24 cellular contexts compared by ENCODE assay signal in the genomic region with DNA sequence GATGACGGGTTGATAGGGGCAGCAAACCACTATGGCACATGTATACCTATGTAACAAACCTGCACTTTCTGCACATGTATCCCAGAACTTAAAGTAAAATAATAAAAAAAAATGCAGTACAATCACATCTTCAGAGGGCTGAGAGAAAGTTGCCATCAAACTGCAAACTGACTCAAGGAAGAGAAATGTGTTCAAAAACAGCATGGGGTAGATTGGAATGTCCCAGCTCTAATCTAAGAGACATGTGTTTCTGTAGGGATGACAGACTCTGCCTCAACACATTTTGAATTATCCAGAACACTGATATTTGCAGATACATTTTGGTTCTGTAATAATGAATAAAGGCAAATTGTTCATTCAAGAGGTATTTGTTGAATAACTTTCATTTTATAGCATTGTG.
"Had no signal": no experiment of that assay in that cellular context is flagged by ENCODE, and none has a peak within 500 bp of the region (broad histone marks: within the 10 kb centered on the region; RNA-seq: fewer than 3 reads in every experiment).

No MANE protein-coding gene starts in this region.

- ATAC-seq: activated CD8-positive, alpha-beta T cell treated with anti-CD3 and anti-CD28 coated beads for 36 hours; effector memory CD8-positive, alpha-beta T cell; foreskin keratinocyte; left cardiac atrium; natural killer cell; psoas muscle; right cardiac atrium; upper lobe of right lung had no signal

- DNase-seq: activated CD4-positive, alpha-beta T cell treated with anti-CD3 and anti-CD28 coated beads for 48 hours; activated CD4-positive, CD25-positive, alpha-beta regulatory T cell; activated CD8-positive, alpha-beta T cell treated with anti-CD3 and anti-CD28 coated beads for 36 hours; activated naive CD4-positive, alpha-beta T cell treated with anti-CD3 and anti-CD28 coated beads for 36 hours; activated T-cell treated with anti-CD3 and anti-CD28 coated beads, Interleukin-2, amount 50 U/mL, for 1 hour; effector memory CD8-positive, alpha-beta T cell; esophagus squamous epithelium; foreskin keratinocyte; left cardiac atrium; natural killer cell; ovary; psoas muscle; right cardiac atrium; stimulated activated CD4-positive, alpha-beta T cell treated with anti-CD3 and anti-CD28 coated beads, Interleukin-15, amount 100 ng/mL, for 24 hours; stimulated activated CD4-positive, alpha-beta T cell treated with anti-CD3 and anti-CD28 coated beads, Interleukin-4, amount 100 ng/mL, for 1 hour; stomach; T-helper 9 cell; testis; upper lobe of right lung had no signal

- H3K9me3 ChIP-seq: ascending aorta, esophagus squamous epithelium, ovary, psoas muscle, stomach, testis, upper lobe of right lung had no signal

- H3K27ac Mint-ChIP-seq: activated CD8-positive, alpha-beta T cell treated with anti-CD3 and anti-CD28 coated beads for 36 hours; activated naive CD4-positive, alpha-beta T cell treated with anti-CD3 and anti-CD28 coated beads for 36 hours; effector memory CD8-positive, alpha-beta T cell; natural killer cell had no signal

- H3K36me3 Mint-ChIP-seq: natural killer cell had no signal

- H3K36me3 ChIP-seq: ascending aorta, esophagus squamous epithelium, ovary, stomach, upper lobe of right lung had no signal

- H3K27me3 Mint-ChIP-seq: activated CD8-positive, alpha-beta T cell treated with anti-CD3 and anti-CD28 coated beads for 36 hours; effector memory CD8-positive, alpha-beta T cell had no signal

- H3K4me3 ChIP-seq: ascending aorta, esophagus squamous epithelium, hepatocyte, ovary, psoas muscle, skin epidermis, stomach, testis, upper lobe of right lung had no signal

- H3K4me1 ChIP-seq: ascending aorta, testis had no signal

- H3K79me2 ChIP-seq: hepatocyte had no signal

- H3K27me3 ChIP-seq: ascending aorta, esophagus squamous epithelium, foreskin keratinocyte, hepatocyte, ovary, stomach, testis, upper lobe of right lung had no signal

- H3K27ac ChIP-seq: ascending aorta, esophagus squamous epithelium, foreskin keratinocyte, hepatocyte, ovary, psoas muscle, stomach, testis, upper lobe of right lung had no signal

- H2AFZ ChIP-seq: hepatocyte had no signal

- FAIRE-seq: bronchial epithelial cell, islet of Langerhans had no signal

- H3K4me3 Mint-ChIP-seq: activated CD8-positive, alpha-beta T cell treated with anti-CD3 and anti-CD28 coated beads for 36 hours; activated naive CD4-positive, alpha-beta T cell treated with anti-CD3 and anti-CD28 coated beads for 36 hours; effector memory CD8-positive, alpha-beta T cell; natural killer cell had no signal

- H3K4me2 ChIP-seq: hepatocyte had no signal
